Comparison of ENCODE assay signal across 9 cellular contexts in the genomic region with DNA sequence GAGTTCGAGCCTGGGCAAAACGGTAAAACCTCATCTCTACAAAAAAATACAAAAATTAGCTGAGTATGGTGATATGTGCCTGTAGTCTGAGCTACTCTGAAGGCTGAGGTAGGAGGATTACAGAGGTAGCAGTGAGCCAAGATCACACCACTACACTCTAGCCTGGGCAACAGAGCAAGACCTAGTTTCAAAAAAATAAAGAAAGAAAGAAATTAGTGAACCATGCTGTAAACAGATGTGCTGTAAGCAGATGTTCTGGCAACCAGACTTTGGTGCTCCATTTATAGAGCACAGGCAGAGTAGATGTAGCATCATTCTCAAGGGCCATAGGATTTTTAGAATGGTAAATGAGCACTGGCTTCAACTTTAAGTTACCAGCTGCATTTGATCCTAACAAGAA.
DNase-seq lines count a peak whose midpoint lies in the region; ATAC-seq and TF ChIP-seq lines count a peak whose summit lies in the region.
"Had no signal": no experiment of that assay in that cellular context is flagged by ENCODE, and none has a peak within 500 bp of the region (broad histone marks: within the 10 kb centered on the region; RNA-seq: fewer than 3 reads in every experiment).

No MANE protein-coding gene starts in this region.

- in situ Hi-C loops in GM23248 (cut with MboI) = no loop called here

- no peak overlapping the region for H3K4me2 ChIP-seq in GM23248 (ENCODE audit: unreplicated experiment)

- H2AFZ ChIP-seq in GM23248 = no peak overlapping the region

- no peaks in the 10 kb centered on the region for H3F3A ChIP-seq in GM23248 (ENCODE audit: insufficient read depth)

- 56 to 77% methylated on average over 2 of the region's 2 CpGs for WGBS in GM23248 (ENCODE audit: low coverage in 1 of 2, low lambda C conversion rate in 2 of 2, missing lambda C conversion rate in 2 of 2), 2 experiments

- no peaks in the 10 kb centered on the region for H3K79me2 ChIP-seq in GM23248 (ENCODE audit: insufficient read depth)

- H3K4me3 ChIP-seq in GM06990 (replicated peaks; ENCODE audit: low read depth, low read length) (no peak overlapping the region), GM23248 (no peak overlapping the region)
- H3K4me3 ChIP-seq: SJSA1 had no signal

- H3K4me1 ChIP-seq in GM23248 (ENCODE audit: insufficient read depth) = no peaks in the 10 kb centered on the region
- H3K4me1 ChIP-seq: SJSA1 had no signal

- H3K27ac ChIP-seq in GM23248 = no peak overlapping the region
- H3K27ac ChIP-seq: SJSA1 had no signal

- no peaks in the 10 kb centered on the region for H3K9me2 ChIP-seq in GM23248 (ENCODE audit: insufficient read depth)

- TF ChIP-seq CTCF in GM06990 (IDR thresholded peaks at IDR 0.05; ENCODE audit: insufficient read depth, low read length, poor library complexity, severe bottlenecking) = no peak

- DNase-seq in GM06990 (ENCODE audit: extremely low read depth, insufficient read length) = peak; percentile 45
- DNase-seq in GM23248 = no peak
- no peak for DNase-seq in NK-92 treated with Interleukin-12 subunit alpha and Interleukin-12 subunit beta, amount 100 ng/mL, for 24 hours (lab: John Stamatoyannopoulos, UW)
- DNase-seq in stimulated activated CD4-positive, alpha-beta T cell treated with anti-CD3 and anti-CD28 coated beads, Interleukin-2, amount 100 ng/mL, for 48 hours = no peak
- DNase-seq in UCSD-AML1 (lab: John Stamatoyannopoulos, UW; ENCODE audit: unreplicated experiment) = no peak

- ATAC-seq in GM19395 (IDR thresholded peaks at IDR 0.05; ENCODE audit: unreplicated experiment) (peak; percentile 87), HG02763 (IDR thresholded peaks at IDR 0.05; ENCODE audit: unreplicated experiment) (peak; percentile 47), HG03439 (IDR thresholded peaks at IDR 0.05; ENCODE audit: unreplicated experiment) (peak; percentile 85)

- no peak overlapping the region for H3K9ac ChIP-seq in GM23248

- no peaks in the 10 kb centered on the region for H3K9me3 ChIP-seq in GM23248 (ENCODE audit: low read depth)
- H3K9me3 ChIP-seq: SJSA1 had no signal

- H3K36me3 ChIP-seq in GM06990 (ENCODE audit: control insufficient read depth, insufficient read depth, low read length) = no peaks in the 10 kb centered on the region
- H3K36me3 ChIP-seq in GM23248 (ENCODE audit: low read depth) = no peaks in the 10 kb centered on the region
- H3K36me3 ChIP-seq: SJSA1 had no signal

- no peaks in the 10 kb centered on the region for H4K20me1 ChIP-seq in GM23248 (ENCODE audit: insufficient read depth)

- no peaks in the 10 kb centered on the region for H3K27me3 ChIP-seq in GM06990 (replicated peaks; ENCODE audit: control insufficient read depth, insufficient read depth, low read length)
- H3K27me3 ChIP-seq in GM23248 (replicated peaks; ENCODE audit: insufficient read depth) = no peaks in the 10 kb centered on the region
- H3K27me3 ChIP-seq: SJSA1 had no signal
